ENCODE assay signal across 15 cellular contexts in the genomic region with DNA sequence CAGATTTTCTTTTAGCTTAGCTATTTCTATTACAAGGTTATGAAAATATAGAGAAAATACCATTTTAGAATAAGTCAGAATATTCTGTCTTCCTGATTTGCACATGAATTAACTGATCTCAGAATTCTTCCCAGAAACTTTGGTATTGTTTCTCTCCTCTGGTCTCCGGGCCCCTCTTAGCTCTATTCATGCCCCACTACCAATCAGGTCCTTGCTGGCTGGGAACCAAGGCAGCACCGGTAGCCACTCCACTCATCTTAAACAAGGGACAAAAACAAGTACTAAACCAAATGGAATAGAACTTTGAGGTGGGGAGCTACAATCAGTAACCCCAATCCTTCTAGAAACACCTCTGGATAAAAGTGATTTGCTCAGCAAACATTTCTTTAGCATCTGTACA.
"Had no signal": no experiment of that assay in that cellular context is flagged by ENCODE, and none has a peak within 500 bp of the region (broad histone marks: within the 10 kb centered on the region; RNA-seq: fewer than 3 reads in every experiment).

No MANE protein-coding gene starts in this region.

- H3K27me3 Mint-ChIP-seq: activated CD4-positive, alpha-beta memory T cell treated with anti-CD3 and anti-CD28 coated beads, Interleukin-2, amount 10 ng/mL, durations not matched to agents 7 days and 5 days; activated CD8-positive, alpha-beta memory T cell treated with anti-CD3 and anti-CD28 coated beads, Interleukin-2, amount 10 ng/mL, durations not matched to agents 7 days and 5 days; activated naive CD8-positive, alpha-beta T cell treated with anti-CD3 and anti-CD28 coated beads, Interleukin-2, amount 10 ng/mL, durations not matched to agents 7 days and 5 days had no signal

- H3K27me3 ChIP-seq: ascending aorta had no signal

- H3K9me3 ChIP-seq: ascending aorta had no signal

- H3K27ac ChIP-seq: ascending aorta, breast epithelium, PC-9, SK-N-MC, WERI-Rb-1 had no signal

- H3K4me3 Mint-ChIP-seq: activated CD4-positive, alpha-beta memory T cell treated with anti-CD3 and anti-CD28 coated beads, Interleukin-2, amount 10 ng/mL, durations not matched to agents 7 days and 5 days; activated CD8-positive, alpha-beta memory T cell treated with anti-CD3 and anti-CD28 coated beads, Interleukin-2, amount 10 ng/mL, durations not matched to agents 7 days and 5 days; activated naive CD8-positive, alpha-beta T cell treated with anti-CD3 and anti-CD28 coated beads, Interleukin-2, amount 10 ng/mL, durations not matched to agents 7 days and 5 days had no signal

- H3K4me2 ChIP-seq: PC-9 had no signal

- H3K4me1 ChIP-seq: ascending aorta, breast epithelium had no signal

- H3K36me3 ChIP-seq: ascending aorta, breast epithelium, WERI-Rb-1 had no signal

- H3K9me3 Mint-ChIP-seq: activated CD4-positive, alpha-beta memory T cell treated with anti-CD3 and anti-CD28 coated beads, Interleukin-2, amount 10 ng/mL, durations not matched to agents 7 days and 5 days had no signal

- H3K27ac Mint-ChIP-seq: activated CD4-positive, alpha-beta memory T cell treated with anti-CD3 and anti-CD28 coated beads, Interleukin-2, amount 10 ng/mL, durations not matched to agents 7 days and 5 days; activated CD8-positive, alpha-beta memory T cell treated with anti-CD3 and anti-CD28 coated beads, Interleukin-2, amount 10 ng/mL, durations not matched to agents 7 days and 5 days; activated naive CD8-positive, alpha-beta T cell treated with anti-CD3 and anti-CD28 coated beads, Interleukin-2, amount 10 ng/mL, durations not matched to agents 7 days and 5 days had no signal

- H3K4me3 ChIP-seq: ascending aorta, breast epithelium, PC-9, SK-N-MC had no signal

- H3K36me3 Mint-ChIP-seq: activated CD8-positive, alpha-beta memory T cell treated with anti-CD3 and anti-CD28 coated beads, Interleukin-2, amount 10 ng/mL, durations not matched to agents 7 days and 5 days had no signal

- DNase-seq: activated CD4-positive, CD25-positive, alpha-beta regulatory T cell; activated effector memory CD4-positive, alpha-beta T cell treated with Interleukin-2 at 50 U/mL for 16 hours; NCI-H1048; NCI-H2081 treated with DMSO at 0.1 percent for 48 hours; NCI-H748 treated with DMSO at 0.1 percent for 48 hours; NK-92 treated with Interleukin-12 subunit alpha and Interleukin-12 subunit beta, amount 100 ng/mL, for 24 hours; T1000 had no signal

- H2AFZ ChIP-seq: PC-9 had no signal
